ENCODE assay signal across 11 cellular contexts in the genomic region with DNA sequence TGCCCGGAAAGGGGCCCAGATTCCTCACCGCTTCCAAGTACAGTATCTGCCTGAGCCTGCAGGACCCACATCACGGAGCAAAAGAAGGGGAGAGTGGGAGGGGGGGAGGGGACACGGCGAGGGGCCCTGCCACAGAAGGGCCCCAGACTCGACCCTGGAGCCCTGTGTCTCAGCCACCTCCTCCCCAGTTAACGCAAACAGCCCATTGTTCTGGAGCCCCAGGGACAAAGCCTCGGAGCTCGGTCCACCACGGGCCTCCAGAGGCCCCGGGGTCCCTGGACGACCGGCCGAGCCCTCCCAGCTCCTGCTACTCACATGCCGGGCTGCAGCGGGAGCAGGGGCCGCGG. TPM values are rescaled to one million over a fixed set of nuclear protein-coding genes. Genes with fewer than 3 reads are reported as not detected.
DNase-seq lines count a peak whose midpoint lies in the region; ATAC-seq and TF ChIP-seq lines count a peak whose summit lies in the region.
"Had no signal": no experiment of that assay in that cellular context is flagged by ENCODE, and none has a peak within 500 bp of the region (broad histone marks: within the 10 kb centered on the region; RNA-seq: fewer than 3 reads in every experiment).

No MANE protein-coding gene starts in this region.

- peaks cover 32% of the 10 kb centered on the region for H3K27me3 Mint-ChIP-seq in activated B cell treated with CpG ODN at 0.5 μM for 24 hours
- H3K27me3 Mint-ChIP-seq in stimulated activated memory B cell treated with anti-CD40 and anti-IgM and Interleukin-4, amounts not matched to agents 10 μg/mL and 1 μg/mL and 100 μg/mL, for 72 hours, result peaks cover 68% of the 10 kb centered on the region

- CTCF ChIA-PET in activated B cell treated with CpG ODN at 0.5 μM for 24 hours (lab: Charles Lee), result no interaction called here

- no peaks in the 10 kb centered on the region for H3K36me3 Mint-ChIP-seq in activated B cell treated with CpG ODN at 0.5 μM for 24 hours (ENCODE audit: low read depth)
- H3K36me3 Mint-ChIP-seq in stimulated activated memory B cell treated with anti-CD40 and anti-IgM and Interleukin-4, amounts not matched to agents 10 μg/mL and 1 μg/mL and 100 μg/mL, for 72 hours, result no peaks in the 10 kb centered on the region

- H3K9me3 Mint-ChIP-seq in activated B cell treated with CpG ODN at 0.5 μM for 24 hours, result no peaks in the 10 kb centered on the region
- no peaks in the 10 kb centered on the region for H3K9me3 Mint-ChIP-seq in stimulated activated memory B cell treated with anti-CD40 and anti-IgM and Interleukin-4, amounts not matched to agents 10 μg/mL and 1 μg/mL and 100 μg/mL, for 72 hours
- H3K9me3 Mint-ChIP-seq: HFFc6 had no signal

- ATAC-seq in activated B cell treated with CpG ODN at 0.5 μM for 24 hours (ENCODE audit: low read depth) (no peak), HG03354 (IDR thresholded peaks at IDR 0.05; ENCODE audit: poor library complexity, severe bottlenecking, unreplicated experiment) (no peak)
- ATAC-seq in stimulated activated memory B cell treated with anti-CD40 and anti-IgM and Interleukin-4, amounts not matched to agents 10 μg/mL and 1 μg/mL and 100 μg/mL, for 72 hours, result no peak

- no peaks in the 10 kb centered on the region for H3K36me3 ChIP-seq in kidney epithelial cell (ENCODE audit: control insufficient read depth, insufficient read depth, low read length)

- H3K4me3 ChIP-seq in HL-60 (replicated peaks; ENCODE audit: insufficient read depth, low read length), result no peak overlapping the region
- peak overlapping the region; percentile 19 for H3K4me3 ChIP-seq in kidney epithelial cell (ENCODE audit: low read depth, low read length)

- H3K27me3 ChIP-seq in HL-60 (ENCODE audit: insufficient read depth, poor library complexity, severe bottlenecking), result peaks cover 8% of the 10 kb centered on the region
- peaks cover 42% of the 10 kb centered on the region for H3K27me3 ChIP-seq in kidney epithelial cell (ENCODE audit: control insufficient read depth, insufficient read depth, low read length)

- no peak overlapping the region for H3K27ac Mint-ChIP-seq in activated B cell treated with CpG ODN at 0.5 μM for 24 hours
- no peak overlapping the region for H3K27ac Mint-ChIP-seq in stimulated activated memory B cell treated with anti-CD40 and anti-IgM and Interleukin-4, amounts not matched to agents 10 μg/mL and 1 μg/mL and 100 μg/mL, for 72 hours
- H3K27ac Mint-ChIP-seq: HFFc6 had no signal

- TF ChIP-seq CTCF in HL-60 (IDR thresholded peaks at IDR 0.05; ENCODE audit: insufficient read depth, low read length) (no peak), activated B cell treated with CpG ODN at 0.5 μM for 24 hours (IDR thresholded peaks at IDR 0.05) (no peak), kidney epithelial cell (IDR thresholded peaks at IDR 0.05; ENCODE audit: insufficient read depth, low read length, poor library complexity, severe bottlenecking) (no peak)

- POLR2A ChIA-PET in activated B cell treated with CpG ODN at 0.5 μM for 24 hours (lab: Charles Lee), result no interaction called here

- peaks cover 10% of the 10 kb centered on the region for H3K4me1 Mint-ChIP-seq in activated B cell treated with CpG ODN at 0.5 μM for 24 hours
- peaks cover 14% of the 10 kb centered on the region for H3K4me1 Mint-ChIP-seq in stimulated activated memory B cell treated with anti-CD40 and anti-IgM and Interleukin-4, amounts not matched to agents 10 μg/mL and 1 μg/mL and 100 μg/mL, for 72 hours

- peak overlapping the region; percentile 50 for H3K27ac ChIP-seq in HL-60 (replicated peaks)
- H3K27ac ChIP-seq: KMS-11, RWPE1 had no signal

- intact Hi-C loops in activated B cell treated with CpG ODN at 0.5 μM for 24 hours (cut with micrococcal nuclease), result no loop called here

- peak overlapping the region; percentile 48 for H3K4me3 Mint-ChIP-seq in activated B cell treated with CpG ODN at 0.5 μM for 24 hours
- peak overlapping the region; percentile 44 for H3K4me3 Mint-ChIP-seq in stimulated activated memory B cell treated with anti-CD40 and anti-IgM and Interleukin-4, amounts not matched to agents 10 μg/mL and 1 μg/mL and 100 μg/mL, for 72 hours

- no peak for DNase-seq in HL-60 (ENCODE audit: low read depth in 1 of 2, low spot score in 1 of 2)
- no peak for DNase-seq in activated B cell treated with CpG ODN at 0.5 μM for 24 hours
- DNase-seq in kidney epithelial cell (ENCODE audit: low read depth), result no peak
- DNase-seq in A172 (ENCODE audit: low spot score), result no peak
- DNase-seq in COLO829 (ENCODE audit: low spot score), result no peak
- DNase-seq: foreskin melanocyte, HFFc6 had no signal

RNA-seq across cellular contexts. Expression of a gene that starts 0.5 kb away (rescaled TPM):
- total RNA-seq in activated B cell treated with CpG ODN at 0.5 μM for 24 hours (8.5 and 10.9 TPM in 2 replicates), kidney epithelial cell (13.1 and 16.7 TPM in 2 replicates)
- total RNA-seq in A172 (2014; rRNA removed; shearing (Covaris generic)), result 21.7 and 22.4 TPM in 2 replicates

RNA-seq across cellular contexts. Expression of a gene that starts 14.0 kb away (rescaled TPM):
- total RNA-seq in activated B cell treated with CpG ODN at 0.5 μM for 24 hours (26.5 and 27.0 TPM in 2 replicates), kidney epithelial cell (40.8 and 41.7 TPM in 2 replicates)
- 6.7 and 9.4 TPM in 2 replicates for total RNA-seq in A172 (2014; rRNA removed; shearing (Covaris generic))

RNA-seq across cellular contexts. Expression of a gene that starts 39.1 kb away (rescaled TPM):
- total RNA-seq in activated B cell treated with CpG ODN at 0.5 μM for 24 hours (27.0 and 30.1 TPM in 2 replicates), kidney epithelial cell (33.9 and 35.2 TPM in 2 replicates)
- total RNA-seq in A172 (2014; rRNA removed; shearing (Covaris generic)), result 13.5 and 22.2 TPM in 2 replicates

RNA-seq across cellular contexts. Expression of a gene that starts 41.5 kb away (rescaled TPM):
- total RNA-seq in activated B cell treated with CpG ODN at 0.5 μM for 24 hours (2.1 and 2.6 TPM in 2 replicates), kidney epithelial cell (0.04 and 0.07 TPM in 2 replicates)
- total RNA-seq in A172 (2014; rRNA removed; shearing (Covaris generic)), result 1.7 and 4.7 TPM in 2 replicates
- total RNA-seq: HFFc6 had no signal
